25 cellular contexts compared by ENCODE assay signal in genomic region chr14:37060496-37061260, GRCh38.
DNase-seq lines count a peak whose midpoint lies in the region; ATAC-seq and TF ChIP-seq lines count a peak whose summit lies in the region.
"Had no signal": no experiment of that assay in that cellular context is flagged by ENCODE, and none has a peak within 500 bp of the region (broad histone marks: within the 10 kb centered on the region; RNA-seq: fewer than 3 reads in every experiment).

No MANE protein-coding gene starts in this region.

- no peaks in the 10 kb centered on the region for H3K27me3 Mint-ChIP-seq in H9 (ENCODE audit: low read depth)
- H3K27me3 Mint-ChIP-seq in T-helper 17 cell, result no peaks in the 10 kb centered on the region
- H3K27me3 Mint-ChIP-seq: activated CD4-positive, alpha-beta memory T cell treated with anti-CD3 and anti-CD28 coated beads, Interleukin-2, amount 10 ng/mL, durations not matched to agents 7 days and 5 days; activated naive CD4-positive, alpha-beta T cell treated with anti-CD3 and anti-CD28 coated beads, Interleukin-2, amount 50 U/mL, for 24 hours had no signal

- no peak overlapping the region for H2BK20ac ChIP-seq in H9 (ENCODE audit: low read depth, low read length, poor library complexity, severe bottlenecking)

- H3K4me2 ChIP-seq in H9 (ENCODE audit: insufficient read depth, insufficient read length, low read length), result no peak overlapping the region

- no peaks in the 10 kb centered on the region for H3K27me3 ChIP-seq in H9 (ENCODE audit: insufficient read depth, low read length)
- H3K27me3 ChIP-seq: heart left ventricle, suprapubic skin had no signal

- H2BK5ac ChIP-seq in H9 (ENCODE audit: insufficient read length, low read length), result no peak overlapping the region

- no peaks in the 10 kb centered on the region for H3K23me2 ChIP-seq in H9 (ENCODE audit: insufficient read length, low read depth, low read length, poor library complexity, severe bottlenecking)

- H4K20me1 ChIP-seq in H9 (ENCODE audit: control insufficient read depth, insufficient read depth, insufficient read length), result no peaks in the 10 kb centered on the region

- H3T11ph ChIP-seq in H9 (ENCODE audit: low read length), result no peak overlapping the region

- no peaks in the 10 kb centered on the region for H3K79me2 ChIP-seq in H9 (ENCODE audit: insufficient read depth, low read length)

- H3K56ac ChIP-seq in H9 (ENCODE audit: insufficient read length, low read depth, low read length), result no peak overlapping the region

- DNase-seq in DMS53 (lab: John Stamatoyannopoulos, UW), result peak; percentile 41
- no peak for DNase-seq in DMS53 treated with DMSO at 0.1 percent for 48 hours (lab: John Stamatoyannopoulos, UW; ENCODE audit: unreplicated experiment)
- DNase-seq in H9, result peak; percentile 63
- peak; percentile 61 for DNase-seq in SHP77 treated with DMSO at 0.1 percent for 48 hours (lab: John Stamatoyannopoulos, UW)
- peak; percentile 37 for DNase-seq in iPS-NIHi11 (ENCODE audit: low spot score)
- no peak for DNase-seq in T-helper 17 cell
- DNase-seq in activated naive CD4-positive, alpha-beta T cell treated with anti-CD3 and anti-CD28 coated beads, Interleukin-2, amount 50 U/mL, for 72 hours (ENCODE audit: low spot score in 2 of 2), result no peak
- no peak for DNase-seq in globus pallidus (ENCODE audit: low spot score)
- DNase-seq: activated CD4-positive, alpha-beta memory T cell treated with anti-CD3 and anti-CD28 coated beads, Interleukin-2, amount 10 ng/mL, durations not matched to agents 7 days and 5 days; activated CD4-positive, CD25-positive, alpha-beta regulatory T cell treated with anti-CD3 and anti-CD28 coated beads, Interleukin-2, amount 50 U/mL, for 72 hours; activated CD8-positive, alpha-beta memory T cell treated with anti-CD3 and anti-CD28 coated beads, Interleukin-2, amount 50 U/mL, for 48 hours; EL; heart left ventricle; left ventricle myocardium inferior; mesendoderm; NCI-H2081; NCI-H524; posterior cingulate gyrus; stimulated activated naive CD4-positive, alpha-beta T cell; T-helper 1 cell had no signal

- H3K27ac ChIP-seq in H9 (ENCODE audit: insufficient read length, low read depth, low read length), result no peak overlapping the region
- H3K27ac ChIP-seq: 22Rv1, epithelial cell of prostate, heart left ventricle, left ventricle myocardium inferior, suprapubic skin had no signal

- H3K4me1 ChIP-seq in H9 (ENCODE audit: insufficient read depth, low read length), result peaks cover 3% of the 10 kb centered on the region; the same call in 1 of the 2 replicates
- H3K4me1 ChIP-seq: heart left ventricle, left ventricle myocardium inferior, suprapubic skin had no signal

- no peak overlapping the region for H2AFZ ChIP-seq in H9 (ENCODE audit: low read length)

- H2BK12ac ChIP-seq in H9 (ENCODE audit: insufficient read length, low read depth, low read length), result no peak overlapping the region

- TF ChIP-seq CTCF in H9 (conservative IDR thresholded peaks at IDR 0.05), result no peak

- H3K9me3 ChIP-seq in H9 (ENCODE audit: control insufficient read depth, low read depth, low read length) (no peaks in the 10 kb centered on the region), T-helper 17 cell (ENCODE audit: control insufficient read depth, low read length, poor library complexity, severe bottlenecking) (no peaks in the 10 kb centered on the region)
- H3K9me3 ChIP-seq: heart left ventricle, left ventricle myocardium inferior, suprapubic skin had no signal

- no peak overlapping the region for H4K91ac ChIP-seq in H9 (ENCODE audit: insufficient read length, low read depth, low read length)

- H3K9ac ChIP-seq in H9 (ENCODE audit: extremely low read depth, insufficient read length, low read length), result no peak overlapping the region

- H3K4me1 Mint-ChIP-seq in H9 (peaks cover 31 to 38% of the 10 kb centered on the region in 2 experiments), T-helper 17 cell (no peaks in the 10 kb centered on the region)
- H3K4me1 Mint-ChIP-seq: activated CD4-positive, alpha-beta memory T cell treated with anti-CD3 and anti-CD28 coated beads, Interleukin-2, amount 10 ng/mL, durations not matched to agents 7 days and 5 days; activated naive CD4-positive, alpha-beta T cell treated with anti-CD3 and anti-CD28 coated beads, Interleukin-2, amount 50 U/mL, for 24 hours had no signal

- no peak overlapping the region for H3K18ac ChIP-seq in H9 (ENCODE audit: insufficient read length, low read depth, low read length)

- no peak overlapping the region for H4K5ac ChIP-seq in H9 (ENCODE audit: insufficient read length, low read depth, low read length)

- no peak overlapping the region for H2BK120ac ChIP-seq in H9 (ENCODE audit: low read depth, low read length, poor library complexity, severe bottlenecking)

- H3K27ac Mint-ChIP-seq in H9 (peak overlapping the region; percentile 3 to 66 (median 24); a peak in 3 of 7 replicates), T-helper 17 cell (no peak overlapping the region)
- H3K27ac Mint-ChIP-seq in activated naive CD4-positive, alpha-beta T cell treated with anti-CD3 and anti-CD28 coated beads, Interleukin-2, amount 50 U/mL, for 72 hours, result no peak overlapping the region
- H3K27ac Mint-ChIP-seq: activated CD4-positive, alpha-beta memory T cell treated with anti-CD3 and anti-CD28 coated beads, Interleukin-2, amount 10 ng/mL, durations not matched to agents 7 days and 5 days; activated naive CD4-positive, alpha-beta T cell treated with anti-CD3 and anti-CD28 coated beads, Interleukin-2, amount 50 U/mL, for 24 hours had no signal

- H3K14ac ChIP-seq in H9 (ENCODE audit: insufficient read depth, low read length), result no peak overlapping the region

- no peak overlapping the region for H3K23ac ChIP-seq in H9 (ENCODE audit: insufficient read length, low read depth, low read length)

- WGBS in H9 (ENCODE audit: extremely low coverage, insufficient read length, low lambda C conversion rate), result no CpG with 5 or more reads among the region's 3 CpGs

- peaks cover 0 to 4% (median 0%) of the 10 kb centered on the region in 3 experiments; a peak in 3 of 7 replicates for H3K36me3 Mint-ChIP-seq in H9 (ENCODE audit: insufficient read depth in 1 of 3, low read depth in 3 of 3)
- H3K36me3 Mint-ChIP-seq in T-helper 17 cell (ENCODE audit: low read depth), result no peaks in the 10 kb centered on the region
- no peaks in the 10 kb centered on the region for H3K36me3 Mint-ChIP-seq in activated naive CD4-positive, alpha-beta T cell treated with anti-CD3 and anti-CD28 coated beads, Interleukin-2, amount 50 U/mL, for 72 hours
- H3K36me3 Mint-ChIP-seq: activated naive CD4-positive, alpha-beta T cell treated with anti-CD3 and anti-CD28 coated beads, Interleukin-2, amount 50 U/mL, for 24 hours had no signal

- H3K4me3 Mint-ChIP-seq in H9 (no peak overlapping the region), T-helper 17 cell (no peak overlapping the region)
- H3K4me3 Mint-ChIP-seq: activated CD4-positive, alpha-beta memory T cell treated with anti-CD3 and anti-CD28 coated beads, Interleukin-2, amount 10 ng/mL, durations not matched to agents 7 days and 5 days; activated naive CD4-positive, alpha-beta T cell treated with anti-CD3 and anti-CD28 coated beads, Interleukin-2, amount 50 U/mL, for 24 hours had no signal

- 0 out of 5 replicates have a peak, but pooled peaks cover 0 to 3% of the 10 kb centered on the region in 2 experiments for H3K9me3 Mint-ChIP-seq in H9
- peaks cover 9 to 19% of the 10 kb centered on the region in 2 donors for H3K9me3 Mint-ChIP-seq in activated naive CD4-positive, alpha-beta T cell treated with anti-CD3 and anti-CD28 coated beads, Interleukin-2, amount 50 U/mL, for 72 hours
- H3K9me3 Mint-ChIP-seq: activated naive CD4-positive, alpha-beta T cell treated with anti-CD3 and anti-CD28 coated beads, Interleukin-2, amount 50 U/mL, for 24 hours had no signal

- ATAC-seq in T-helper 17 cell, result no peak
- ATAC-seq in activated naive CD4-positive, alpha-beta T cell treated with anti-CD3 and anti-CD28 coated beads, Interleukin-2, amount 50 U/mL, for 72 hours, result no peak
- ATAC-seq: GM12878, heart left ventricle had no signal

- H4K8ac ChIP-seq in H9 (replicated peaks; ENCODE audit: insufficient read length, low read depth, low read length), result no peak overlapping the region

- no peaks in the 10 kb centered on the region for H3K79me1 ChIP-seq in H9 (ENCODE audit: insufficient read depth, low read depth, low read length, poor library complexity, severe bottlenecking)

- no peak overlapping the region for H3K4ac ChIP-seq in H9 (ENCODE audit: low read depth, low read length)

- H2AK5ac ChIP-seq in H9 (ENCODE audit: insufficient read length, low read length), result no peak overlapping the region

- H2BK15ac ChIP-seq in H9 (ENCODE audit: low read depth, low read length), result no peak overlapping the region

Comparison
In these comparisons a context has a peak if more than half of its experiments do, and no peak if none do; other contexts are left out.
1. DNase-seq: peak in DMS53 (single experiment), H9 (single experiment), SHP77 treated with DMSO at 0.1 percent for 48 hours (single experiment) and iPS-NIHi11 (single experiment); none in DMS53 treated with DMSO at 0.1 percent for 48 hours (single experiment), T-helper 17 cell (0 of 3), activated naive CD4-positive, alpha-beta T cell treated with anti-CD3 and anti-CD28 coated beads, Interleukin-2, amount 50 U/mL, for 72 hours (0 of 2) and globus pallidus (single experiment).
2. H3K27ac Mint-ChIP-seq: peak in H9 (3 of 3); none in T-helper 17 cell (single experiment) and activated naive CD4-positive, alpha-beta T cell treated with anti-CD3 and anti-CD28 coated beads, Interleukin-2, amount 50 U/mL, for 72 hours (0 of 2).